Comparison of ENCODE assay signal across 8 cellular contexts in the genomic region with DNA sequence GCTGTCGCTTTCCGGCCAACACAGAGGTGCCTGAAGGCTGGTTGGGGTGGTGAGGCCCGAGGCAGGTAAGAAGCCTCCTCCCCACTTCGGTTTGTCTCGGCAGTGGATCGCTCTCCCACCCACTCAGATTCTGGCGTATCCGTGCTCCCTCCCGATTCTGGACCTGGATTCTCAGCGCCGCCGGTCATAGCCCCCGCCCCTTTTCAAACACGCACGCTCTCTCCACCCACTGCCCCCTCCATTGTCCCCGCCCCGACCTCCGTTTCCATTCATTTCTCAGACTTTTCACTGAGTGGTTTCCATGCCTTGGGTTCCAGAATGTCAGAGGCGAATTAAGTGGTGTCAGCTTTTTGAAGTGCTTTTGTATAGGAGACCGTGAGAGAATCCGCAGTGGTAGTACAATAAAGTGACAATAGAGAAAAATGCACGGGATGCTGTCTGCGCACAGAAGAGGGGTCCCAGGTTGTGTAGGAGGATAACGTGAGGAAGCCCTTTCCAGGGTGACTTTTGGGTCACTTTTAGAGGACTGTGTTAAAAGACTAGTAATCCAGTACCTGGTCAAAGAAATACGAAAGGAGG. TPM values are rescaled to one million over a fixed set of nuclear protein-coding genes. Genes with fewer than 3 reads are reported as not detected.
DNase-seq lines count a peak whose midpoint lies in the region; ATAC-seq, FAIRE-seq and TF ChIP-seq lines count a peak whose summit lies in the region.

A gene (plus strand): TSS at position 4 of the 579 bp plus-strand sequence. CDS start 21,221 bp downstream, outside the sequence.

- WGBS in stomach, 5 donors, result 0 to 2% (median 0%) methylated on average over 25 of the region's 25 CpGs

- TF ChIP-seq EP300 in stomach (IDR thresholded peaks at IDR 0.05), result no peak

- intact Hi-C loops in stomach (cut with DNase I; ENCODE audit: low total_unique reads), result no loop called here

- H3K27me3 Mint-ChIP-seq in astrocyte (ENCODE audit: low read depth, unreplicated experiment), result no peaks in the 10 kb centered on the region

- peak within 1 kb of the TSS; percentile 97 for H3K27ac Mint-ChIP-seq in astrocyte (ENCODE audit: unreplicated experiment)

- H3K9ac ChIP-seq in DND-41 (ENCODE audit: low read depth, low read length) (peak within 1 kb of the TSS; percentile 75), KMS-11 (peak within 1 kb of the TSS; percentile 67; the same call in 1 of the 2 replicates), astrocyte (ENCODE audit: low read length) (peak within 1 kb of the TSS; percentile 97), iPS-20b (ENCODE audit: low read depth, low read length) (peak within 1 kb of the TSS; percentile 95)

- peaks cover 35% of the 10 kb centered on the region for H3K79me2 ChIP-seq in DND-41 (ENCODE audit: insufficient read depth, low read length)
- 0 out of 2 replicates have a peak, but pooled peaks cover 3% of the 10 kb centered on the region for H3K79me2 ChIP-seq in KMS-11 (ENCODE audit: insufficient read depth, low read depth)
- H3K79me2 ChIP-seq in astrocyte (ENCODE audit: insufficient read depth, low read length), result peaks cover 38% of the 10 kb centered on the region

- peak within 1 kb of the TSS; percentile 91 for H3K27ac ChIP-seq in DND-41 (ENCODE audit: low read length)
- H3K27ac ChIP-seq in KMS-11, result peak within 1 kb of the TSS; percentile 56
- peak within 1 kb of the TSS; percentile 98 for H3K27ac ChIP-seq in astrocyte (ENCODE audit: low read depth, low read length)
- H3K27ac ChIP-seq in iPS-20b (ENCODE audit: low read length), result peak within 1 kb of the TSS; percentile 70
- peak within 1 kb of the TSS; percentile 86 to 97 (median 94) for H3K27ac ChIP-seq in stomach

- no peak for TF ChIP-seq POLR2A in stomach (IDR thresholded peaks at IDR 0.05)

- H3K9me3 ChIP-seq in DND-41 (ENCODE audit: insufficient read depth, low read length, severe bottlenecking) (no peaks in the 10 kb centered on the region), astrocyte (ENCODE audit: insufficient read depth, low read depth, low read length) (no peaks in the 10 kb centered on the region), iPS-20b (ENCODE audit: insufficient read depth, low read depth, low read length) (no peaks in the 10 kb centered on the region), stomach (no peaks in the 10 kb centered on the region)

- H3K27me3 ChIP-seq in DND-41 (ENCODE audit: insufficient read depth, low read length, poor library complexity), result no peaks in the 10 kb centered on the region
- H3K27me3 ChIP-seq in KMS-11 (ENCODE audit: insufficient read depth, low read depth), result no peaks in the 10 kb centered on the region
- no peaks in the 10 kb centered on the region for H3K27me3 ChIP-seq in astrocyte (ENCODE audit: insufficient read depth, low read length)
- H3K27me3 ChIP-seq in iPS-20b (ENCODE audit: insufficient read depth, low read length), result no peaks in the 10 kb centered on the region
- H3K27me3 ChIP-seq in stomach, result no peaks in the 10 kb centered on the region

- H3K4me3 Mint-ChIP-seq in astrocyte (ENCODE audit: unreplicated experiment), result peak within 1 kb of the TSS; percentile 99

- H3K4me2 ChIP-seq in DND-41 (ENCODE audit: insufficient read depth, low read length) (peak within 1 kb of the TSS; percentile 95), KMS-11 (peak within 1 kb of the TSS; percentile 89), astrocyte (ENCODE audit: low read length) (peak within 1 kb of the TSS; percentile 97)

- H3K9me3 Mint-ChIP-seq in astrocyte (ENCODE audit: unreplicated experiment), result no peaks in the 10 kb centered on the region

- peaks cover 9% of the 10 kb centered on the region for H4K20me1 ChIP-seq in DND-41 (ENCODE audit: insufficient read depth, low read length)
- H4K20me1 ChIP-seq in KMS-11 (ENCODE audit: insufficient read depth), result no peaks in the 10 kb centered on the region
- H4K20me1 ChIP-seq in astrocyte (ENCODE audit: insufficient read depth, low read length), result peaks cover 29% of the 10 kb centered on the region

- H2AFZ ChIP-seq in DND-41 (ENCODE audit: low read depth, low read length) (peak within 1 kb of the TSS; percentile 87), KMS-11 (ENCODE audit: low read depth) (peak within 1 kb of the TSS; percentile 64), astrocyte (ENCODE audit: low read depth, low read length) (peak within 1 kb of the TSS; percentile 96)

- TF ChIP-seq CTCF in DND-41 (IDR thresholded peaks at IDR 0.05; ENCODE audit: borderline replicate concordance, extremely low read depth, low read length, poor library complexity, severe bottlenecking) (no peak), KMS-11 (conservative IDR thresholded peaks at IDR 0.05; ENCODE audit: low read depth, low read length) (no peak), astrocyte (IDR thresholded peaks at IDR 0.05; ENCODE audit: insufficient read depth, low read depth, low read length) (no peak), stomach (IDR thresholded peaks at IDR 0.05) (no peak)

- no peaks in the 10 kb centered on the region for H3K36me3 Mint-ChIP-seq in astrocyte (ENCODE audit: low read depth, unreplicated experiment)

- ATAC-seq in DND-41 (ENCODE audit: insufficient read depth, low read depth) (peak; percentile 64), GM19463 (IDR thresholded peaks at IDR 0.05; ENCODE audit: unreplicated experiment) (peak; percentile 27)

- H3K4me1 Mint-ChIP-seq in astrocyte (ENCODE audit: low read depth, unreplicated experiment), result peaks cover 16% of the 10 kb centered on the region

- H3K4me1 ChIP-seq in DND-41 (ENCODE audit: insufficient read depth, low read length) (peaks cover 28% of the 10 kb centered on the region), KMS-11 (ENCODE audit: low read depth, poor library complexity, severe bottlenecking) (peaks cover 7% of the 10 kb centered on the region), astrocyte (ENCODE audit: insufficient read depth, low read length) (peaks cover 7% of the 10 kb centered on the region), iPS-20b (ENCODE audit: insufficient read depth, low read length) (peaks cover 8% of the 10 kb centered on the region; the same call in 1 of the 2 replicates), stomach (peaks cover 17 to 53% (median 32%) of the 10 kb centered on the region in 4 donors)

- DNase-seq in DND-41 (no peak), astrocyte (ENCODE audit: low read depth) (no peak), stomach (no peak), HT-29 (ENCODE audit: low spot score) (no peak), NCI-H82 treated with DMSO at 0.1 percent for 48 hours (lab: John Stamatoyannopoulos, UW; ENCODE audit: unreplicated experiment) (no peak)

- H3K36me3 ChIP-seq in DND-41 (ENCODE audit: insufficient read depth, low read length) (no peaks in the 10 kb centered on the region), KMS-11 (ENCODE audit: insufficient read depth) (no peaks in the 10 kb centered on the region), astrocyte (ENCODE audit: insufficient read depth, low read length) (no peaks in the 10 kb centered on the region), iPS-20b (ENCODE audit: insufficient read depth, low read depth, low read length) (no peaks in the 10 kb centered on the region), stomach (no peaks in the 10 kb centered on the region)

- FAIRE-seq in astrocyte (lab: Jason Lieb, UNC), result no peak

- peak within 1 kb of the TSS; percentile 59 to 73 for H3K4me3 ChIP-seq in DND-41 (ENCODE audit: low read depth in 1 of 2, low read length in 2 of 2)
- H3K4me3 ChIP-seq in KMS-11 (IDR thresholded peaks at IDR 0.05; ENCODE audit: insufficient read depth, low read depth, low read length), result peak within 1 kb of the TSS; percentile 67
- peak within 1 kb of the TSS; percentile 94 for H3K4me3 ChIP-seq in astrocyte (ENCODE audit: insufficient read depth, low read depth, low read length)
- peak within 1 kb of the TSS; percentile 89 for H3K4me3 ChIP-seq in iPS-20b (ENCODE audit: low read length)
- H3K4me3 ChIP-seq in stomach, result peak within 1 kb of the TSS; percentile 84 to 93 (median 90)

RNA-seq across cellular contexts. Expression of the gene that starts here (rescaled TPM):
- total RNA-seq in astrocyte, result 2.6 and 2.9 TPM in 2 replicates
- 1 to 10 TPM in 3 of 5 donors, under 1 TPM in 1, not detected in 1; 0.45 to 3.1 (median 2.1) TPM for total RNA-seq in stomach
- 1 to 10 TPM; 1.7 to 3.8 (median 2.2) TPM for polyA plus RNA-seq in stomach
- total RNA-seq in HT-29 (2014; rRNA removed; shearing (Covaris generic)), result 0.66 and 3.2 TPM in 2 replicates
